Comparison of ENCODE assay signal across 28 cellular contexts in genomic region chr13:24234200-24234915, GRCh38.
A peak's percentile ranks its signal among the peaks of the same experiment; 100 is the strongest.
DNase-seq lines count a peak whose midpoint lies in the region; ATAC-seq and TF ChIP-seq lines count a peak whose summit lies in the region.
"Had no signal": no experiment of that assay in that cellular context is flagged by ENCODE, and none has a peak within 500 bp of the region (broad histone marks: within the 10 kb centered on the region; RNA-seq: fewer than 3 reads in every experiment).

No MANE protein-coding gene starts in this region.

- TF ChIP-seq POLR2A in testis (IDR thresholded peaks at IDR 0.05), result no peak

- WGBS in SK-N-SH (ENCODE audit: low lambda C conversion rate), result 87% methylated on average over 5 of the region's 5 CpGs
- 81 to 93% methylated on average over 5 of the region's 5 CpGs for WGBS in testis, 2 donors

- no peaks in the 10 kb centered on the region for H3K79me2 ChIP-seq in SK-N-SH (ENCODE audit: insufficient read depth)

- no peak for TF ChIP-seq CTCF in SK-N-SH (IDR thresholded peaks at IDR 0.05)
- no peak for TF ChIP-seq CTCF in mucosa of descending colon (IDR thresholded peaks at IDR 0.05)
- TF ChIP-seq CTCF in testis (IDR thresholded peaks at IDR 0.05), result no peak

- DNase-seq in SK-N-SH (no peak), mucosa of descending colon (no peak), mesenteric fat pad (ENCODE audit: low spot score) (no peak), T1000 (lab: John Stamatoyannopoulos, UW) (no peak), testis (no peak)
- DNase-seq in stimulated activated naive CD8-positive, alpha-beta T cell treated with anti-CD3 and anti-CD28 coated beads, Interleukin-15, Interleukin-2, amounts not matched to agents 100 U/mL and 50 U/mL, for 24 hours, result no peak
- DNase-seq: activated CD4-positive, alpha-beta T cell treated with anti-CD3 and anti-CD28 coated beads, Interleukin-2, amount 50 U/mL, for 48 hours; body of pancreas; CD4-positive, alpha-beta memory T cell; GOT3; hippocampal formation; immature natural killer cell; midbrain; NCI-H2029 treated with DMSO at 0.1 percent for 48 hours; NCI-H2227 treated with DMSO at 0.1 percent for 48 hours; NCI-H69; RPMI8226; stimulated activated CD4-positive, alpha-beta T cell treated with anti-CD3 and anti-CD28 coated beads, Interleukin-4, amount 100 ng/mL, for 24 hours; stomach had no signal

- ATAC-seq in SK-N-SH treated with all-trans-retinoic acid at 6 μM for 48 hours, result no peak
- ATAC-seq in stimulated activated naive CD8-positive, alpha-beta T cell treated with anti-CD3 and anti-CD28 coated beads, Interleukin-15, Interleukin-2, amounts not matched to agents 100 U/mL and 50 U/mL, for 24 hours, result no peak
- peak; percentile 7 for ATAC-seq in mucosa of descending colon
- ATAC-seq: body of pancreas, left lobe of liver had no signal

- peaks cover 0 to 5% of the 10 kb centered on the region in 2 experiments; a peak in 2 of 4 replicates for H3K4me1 ChIP-seq in SK-N-SH (ENCODE audit: control insufficient read depth in 1 of 2, insufficient read depth in 2 of 2, low read depth in 1 of 2, low read length in 1 of 2)
- H3K4me1 ChIP-seq in mucosa of descending colon (ENCODE audit: low read depth), result peaks cover 7% of the 10 kb centered on the region
- H3K4me1 ChIP-seq in testis, result peaks cover 5% of the 10 kb centered on the region
- H3K4me1 ChIP-seq: parathyroid adenoma, right atrium auricular region had no signal

- POLR2A ChIA-PET in SK-N-SH (lab: Yijun Ruan, JAX), result no interaction called here

- H3K9ac ChIP-seq in SK-N-SH, result no peak overlapping the region
- H3K9ac ChIP-seq: parathyroid adenoma had no signal

- H3K27me3 Mint-ChIP-seq in stimulated activated naive CD8-positive, alpha-beta T cell treated with anti-CD3 and anti-CD28 coated beads, Interleukin-15, Interleukin-2, amounts not matched to agents 100 ng/mL and 50 ng/mL, for 24 hours, result no peaks in the 10 kb centered on the region

- no peaks in the 10 kb centered on the region for H4K20me1 ChIP-seq in SK-N-SH (ENCODE audit: insufficient read depth)

- H3K27ac Mint-ChIP-seq in stimulated activated naive CD8-positive, alpha-beta T cell treated with anti-CD3 and anti-CD28 coated beads, Interleukin-15, Interleukin-2, amounts not matched to agents 100 ng/mL and 50 ng/mL, for 24 hours, result peak overlapping the region; percentile 87
- H3K27ac Mint-ChIP-seq: endodermal cell had no signal

- H3K9me3 Mint-ChIP-seq in stimulated activated naive CD8-positive, alpha-beta T cell treated with anti-CD3 and anti-CD28 coated beads, Interleukin-15, Interleukin-2, amounts not matched to agents 100 ng/mL and 50 ng/mL, for 24 hours, result no peaks in the 10 kb centered on the region
- H3K9me3 Mint-ChIP-seq: CD4-positive, alpha-beta memory T cell; endodermal cell; immature natural killer cell; nephron had no signal

- no peak overlapping the region for H3K4me3 Mint-ChIP-seq in stimulated activated naive CD8-positive, alpha-beta T cell treated with anti-CD3 and anti-CD28 coated beads, Interleukin-15, Interleukin-2, amounts not matched to agents 100 ng/mL and 50 ng/mL, for 24 hours
- H3K4me3 Mint-ChIP-seq: endodermal cell, immature natural killer cell had no signal

- peaks cover 4% of the 10 kb centered on the region for H3K36me3 Mint-ChIP-seq in stimulated activated naive CD8-positive, alpha-beta T cell treated with anti-CD3 and anti-CD28 coated beads, Interleukin-15, Interleukin-2, amounts not matched to agents 100 ng/mL and 50 ng/mL, for 24 hours (ENCODE audit: low read depth)
- H3K36me3 Mint-ChIP-seq: CD4-positive, alpha-beta memory T cell; immature natural killer cell had no signal

- no peak overlapping the region for H2AFZ ChIP-seq in SK-N-SH (ENCODE audit: low read depth)
- H2AFZ ChIP-seq: parathyroid adenoma had no signal

- H3K4me1 Mint-ChIP-seq in stimulated activated naive CD8-positive, alpha-beta T cell treated with anti-CD3 and anti-CD28 coated beads, Interleukin-15, Interleukin-2, amounts not matched to agents 100 ng/mL and 50 ng/mL, for 24 hours (ENCODE audit: low read depth), result peaks cover 52% of the 10 kb centered on the region

- H3K4me2 ChIP-seq in SK-N-SH, result peak overlapping the region; percentile 68; the same call in 1 of the 2 replicates

- intact Hi-C loops in mucosa of descending colon (cut with DNase I, micrococcal nuclease), result no loop called here
- intact Hi-C loops in testis (cut with DNase I; ENCODE audit: low total_unique reads), result no loop called here

- no peaks in the 10 kb centered on the region for H3K27me3 ChIP-seq in SK-N-SH (ENCODE audit: insufficient read depth)
- no peaks in the 10 kb centered on the region for H3K27me3 ChIP-seq in testis
- H3K27me3 ChIP-seq: body of pancreas, esophagus muscularis mucosa, right atrium auricular region, stomach had no signal

- TF ChIP-seq RAD21 in SK-N-SH (IDR thresholded peaks at IDR 0.05; ENCODE audit: low read length), result no peak

- H3F3A ChIP-seq in SK-N-SH (replicated peaks; ENCODE audit: insufficient read depth), result peaks cover 14% of the 10 kb centered on the region

- CTCF ChIA-PET in SK-N-SH (lab: Yijun Ruan, JAX), result interaction anchor here (1.8 to 5.0 kb wide), 2 partner anchors 181 to 214 kb away, joined by 7 to 19 read pairs; no protein-coding TSS in a partner anchor

- H3K9me2 ChIP-seq in SK-N-SH, result no peaks in the 10 kb centered on the region

- H3K4me3 ChIP-seq in SK-N-SH (ENCODE audit: low read depth in 2 of 2, low read length in 1 of 2) (no peak overlapping the region), mucosa of descending colon (no peak overlapping the region), testis (no peak overlapping the region)
- H3K4me3 ChIP-seq: body of pancreas, right atrium auricular region, stomach had no signal

- H3K9me3 ChIP-seq in SK-N-SH, result no peaks in the 10 kb centered on the region
- H3K9me3 ChIP-seq in mucosa of descending colon, result no peaks in the 10 kb centered on the region
- H3K9me3 ChIP-seq in testis, result no peaks in the 10 kb centered on the region
- H3K9me3 ChIP-seq: body of pancreas, esophagus muscularis mucosa, right atrium auricular region, stomach had no signal

- H3K27ac ChIP-seq in SK-N-SH (ENCODE audit: low read depth in 2 of 2, low read length in 1 of 2) (peak overlapping the region in 1 of 2 experiments; percentile 75; a peak in 1 of 4 replicates), testis (no peak overlapping the region)
- H3K27ac ChIP-seq: 22Rv1, parathyroid adenoma had no signal

- no peak for TF ChIP-seq EP300 in SK-N-SH (IDR thresholded peaks at IDR 0.05; ENCODE audit: borderline replicate concordance in 1 of 2, low read depth in 1 of 2, low read length in 1 of 2)

- no peaks in the 10 kb centered on the region for H3K36me3 ChIP-seq in SK-N-SH (replicated peaks in 1 of 2; ENCODE audit: control insufficient read depth in 1 of 2, insufficient read depth in 2 of 2, low read length in 1 of 2)
- H3K36me3 ChIP-seq in mucosa of descending colon (ENCODE audit: low read depth), result no peaks in the 10 kb centered on the region
- H3K36me3 ChIP-seq in testis (ENCODE audit: low read depth, missing control alignments), result no peaks in the 10 kb centered on the region
- H3K36me3 ChIP-seq: esophagus muscularis mucosa, right atrium auricular region, stomach had no signal

TF ChIP-seq in SK-N-SH, 30 proteins besides CTCF, POLR2A, EP300 and RAD21 (continues in another document):
- TF ChIP-seq TAF1 (IDR thresholded peaks at IDR 0.05; ENCODE audit: borderline replicate concordance, low read depth, low read length), result no peak
- no peak for TF ChIP-seq EZH2phosphoT487 (IDR thresholded peaks at IDR 0.05; ENCODE audit: borderline replicate concordance, low read depth)
- TF ChIP-seq RCOR1 (IDR thresholded peaks at IDR 0.05; ENCODE audit: low read length), result no peak
- no peak for TF ChIP-seq GATA2 (CRISPR knock-in tag; IDR thresholded peaks at IDR 0.05)
- no peak for TF ChIP-seq CHD2 (IDR thresholded peaks at IDR 0.05; ENCODE audit: low read length, partially characterized antibody)
- TF ChIP-seq MXI1 (IDR thresholded peaks at IDR 0.05; ENCODE audit: low read depth, low read length), result no peak
- no peak for TF ChIP-seq FOSL2 (IDR thresholded peaks at IDR 0.05; ENCODE audit: borderline replicate concordance, low read depth)
- no peak for TF ChIP-seq YY1 (IDR thresholded peaks at IDR 0.05; ENCODE audit: low read depth)

TF ChIP-seq in SK-N-SH treated with all-trans-retinoic acid at 6 μM for 48 hours, 23 proteins besides CTCF, POLR2A, EP300 and RAD21:
- TF ChIP-seq OSR1 (CRISPR knock-in tag; IDR thresholded peaks at IDR 0.05) (no peak), ZNF8 (CRISPR knock-in tag; IDR thresholded peaks at IDR 0.05) (no peak), ESRRG (CRISPR knock-in tag; IDR thresholded peaks at IDR 0.05) (no peak), ZFP3 (CRISPR knock-in tag; IDR thresholded peaks at IDR 0.05) (no peak), GLIS3 (CRISPR knock-in tag; IDR thresholded peaks at IDR 0.05) (no peak), SNAI2 (CRISPR knock-in tag; IDR thresholded peaks at IDR 0.05) (no peak), ARNTL (CRISPR knock-in tag; IDR thresholded peaks at IDR 0.05; ENCODE audit: borderline replicate concordance, low read depth) (no peak), ISL1 (CRISPR knock-in tag; IDR thresholded peaks at IDR 0.05) (no peak), PPARA (CRISPR knock-in tag; IDR thresholded peaks at IDR 0.05; ENCODE audit: borderline replicate concordance) (no peak), ZC3H10 (CRISPR knock-in tag; IDR thresholded peaks at IDR 0.05) (no peak), ZFP30 (CRISPR knock-in tag; IDR thresholded peaks at IDR 0.05) (no peak), CREB5 (CRISPR knock-in tag; IDR thresholded peaks at IDR 0.05; ENCODE audit: low read depth) (no peak)
